In the genomic region with DNA sequence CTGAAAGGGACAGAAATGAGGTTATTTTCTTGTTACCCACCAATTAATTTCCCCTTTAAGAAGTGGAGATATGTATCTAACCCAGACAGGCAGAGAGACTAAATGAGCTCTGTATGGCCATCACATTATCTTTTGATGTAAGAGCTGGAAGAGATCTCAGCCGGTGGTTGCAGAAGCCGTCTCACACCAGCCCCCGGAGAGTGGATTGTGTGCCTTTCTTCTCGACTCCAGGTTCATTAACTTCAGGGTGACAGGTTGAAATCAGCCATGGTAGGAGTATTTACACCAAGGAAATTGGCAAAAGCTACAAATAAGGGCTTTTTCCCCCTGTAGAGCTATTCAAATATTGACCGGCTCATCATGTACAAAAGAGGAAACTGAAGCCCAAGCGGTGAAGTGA, we compare ENCODE assay signal across 9 cellular contexts.
"Had no signal": no experiment of that assay in that cellular context is flagged by ENCODE, and none has a peak within 500 bp of the region (broad histone marks: within the 10 kb centered on the region; RNA-seq: fewer than 3 reads in every experiment).

No MANE protein-coding gene starts in this region.

- ATAC-seq: HCT116, K562 had no signal

- H3K36me3 ChIP-seq: HAP-1 had no signal

- H3K4me3 ChIP-seq: GM23248, HAP-1, K562 had no signal

- H3K4me1 ChIP-seq: HAP-1 had no signal

- DNase-seq: GM23248, GOT3, H7, HFFc6, IMR-90, KG1 had no signal

- H3K4me3 Mint-ChIP-seq: HFFc6 had no signal

- H3K9ac ChIP-seq: GM23248 had no signal

- H3K27ac ChIP-seq: GM23248 had no signal

- H3K27ac Mint-ChIP-seq: HFFc6 had no signal
